ENCODE assay signal across 1 cellular context in genomic region chr12:49550853-49551252, GRCh38.
A peak's percentile ranks its signal among the peaks of the same experiment; 100 is the strongest.
TF ChIP-seq lines count a peak whose summit lies in the region.

No MANE protein-coding gene starts in this region.

TF ChIP-seq in HepG2, 621 proteins besides CTCF, POLR2A, EP300 and RAD21 (continued from another document and continues in another):
- TF ChIP-seq ZBTB25 (CRISPR knock-in tag; IDR thresholded peaks at IDR 0.05) (no peak), REST (IDR thresholded peaks at IDR 0.05; ENCODE audit: borderline replicate concordance in 1 of 2, low read depth in 1 of 2, low read length in 2 of 2) (no peak), LBX2 (CRISPR knock-in tag; IDR thresholded peaks at IDR 0.05; ENCODE audit: borderline replicate concordance) (no peak), ZSCAN25 (CRISPR knock-in tag; IDR thresholded peaks at IDR 0.05) (no peak), ZNF687 (CRISPR knock-in tag; IDR thresholded peaks at IDR 0.05) (peak; percentile 49), PHF5A (CRISPR knock-in tag; IDR thresholded peaks at IDR 0.05; ENCODE audit: low read depth, unreplicated experiment) (no peak), USF2 (IDR thresholded peaks at IDR 0.05; ENCODE audit: low read depth, low read length) (no peak), USF2 (CRISPR knock-in tag; IDR thresholded peaks at IDR 0.05; ENCODE audit: borderline replicate concordance) (no peak), HOXA5 (CRISPR knock-in tag; IDR thresholded peaks at IDR 0.05) (no peak), TAF1 (CRISPR knock-in tag; IDR thresholded peaks at IDR 0.05) (peak; percentile 37; the same call in 1 of the 2 replicates), PCBP1 (IDR thresholded peaks at IDR 0.05; ENCODE audit: borderline replicate concordance, low read depth, low read length) (no peak), BHLHE40 (IDR thresholded peaks at IDR 0.05; ENCODE audit: low read length) (no peak), TARDBP (CRISPR knock-in tag; IDR thresholded peaks at IDR 0.05) (no peak), ATF5 (CRISPR knock-in tag; IDR thresholded peaks at IDR 0.05; ENCODE audit: low read depth) (no peak), PLRG1 (conservative IDR thresholded peaks at IDR 0.05) (no peak), FOXP4 (CRISPR knock-in tag; IDR thresholded peaks at IDR 0.05) (peak; percentile 11; the same call in 1 of the 2 replicates), MIER2 (CRISPR knock-in tag; IDR thresholded peaks at IDR 0.05) (no peak), HNF1A (IDR thresholded peaks at IDR 0.05; ENCODE audit: low read depth) (peak; percentile 83), HNF1A (CRISPR knock-in tag; IDR thresholded peaks at IDR 0.05; ENCODE audit: borderline replicate concordance) (peak; percentile 92), ETV5 (CRISPR knock-in tag; IDR thresholded peaks at IDR 0.05; ENCODE audit: borderline replicate concordance) (no peak), ZNF460 (CRISPR knock-in tag; IDR thresholded peaks at IDR 0.05; ENCODE audit: borderline replicate concordance) (no peak), ZNF30 (CRISPR knock-in tag; IDR thresholded peaks at IDR 0.05) (no peak), PRPF4 (IDR thresholded peaks at IDR 0.05; ENCODE audit: low read depth, low read length, poor library complexity, severe bottlenecking) (no peak), SP4 (CRISPR knock-in tag; IDR thresholded peaks at IDR 0.05) (0 out of 2 replicates have a peak, but pooled peaks have one; percentile 19), SRSF1 (optimal IDR thresholded peaks at IDR 0.05; ENCODE audit: low read depth, low read length) (no peak), ATF2 (CRISPR knock-in tag; IDR thresholded peaks at IDR 0.05) (0 out of 2 replicates have a peak, but pooled peaks have one; percentile 44), SCMH1 (CRISPR knock-in tag; IDR thresholded peaks at IDR 0.05; ENCODE audit: borderline replicate concordance) (no peak), TFE3 (CRISPR knock-in tag; IDR thresholded peaks at IDR 0.05) (0 out of 2 replicates have a peak, but pooled peaks have one; percentile 11), JDP2 (CRISPR knock-in tag; IDR thresholded peaks at IDR 0.05; ENCODE audit: borderline replicate concordance) (no peak), HINFP (CRISPR knock-in tag; IDR thresholded peaks at IDR 0.05; ENCODE audit: low read depth) (no peak)
